Comparison of ENCODE assay signal across 8 cellular contexts in the genomic region with DNA sequence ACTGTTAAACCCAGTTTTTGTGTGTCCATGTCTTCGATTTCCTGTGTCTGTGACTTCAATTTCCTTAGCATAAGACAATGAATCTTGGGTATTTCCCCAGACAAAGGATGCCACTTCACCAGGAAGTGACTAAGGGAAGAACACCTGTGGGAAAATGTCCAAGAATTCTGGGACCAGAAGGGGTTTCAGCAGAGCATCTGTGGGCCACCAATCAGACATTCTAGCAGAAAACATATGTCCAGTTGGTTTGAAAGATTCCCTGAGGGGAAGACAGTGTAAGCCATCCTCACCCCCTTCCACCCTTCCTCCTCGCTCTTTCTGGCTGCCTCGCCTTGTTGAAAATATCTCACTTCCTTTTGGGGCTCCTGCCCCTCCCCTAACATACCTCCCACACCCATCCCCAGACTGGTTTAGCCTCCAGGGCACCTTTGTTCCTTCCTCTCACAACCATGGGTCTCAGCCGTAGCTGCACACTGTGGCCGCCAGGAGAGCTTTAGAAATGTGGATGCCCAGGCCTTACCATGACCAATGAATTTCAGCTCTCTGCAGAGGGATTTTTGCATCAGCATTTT. TPM values are rescaled to one million over a fixed set of nuclear protein-coding genes. Genes with fewer than 3 reads are reported as not detected.
DNase-seq lines count a peak whose midpoint lies in the region; ATAC-seq and TF ChIP-seq lines count a peak whose summit lies in the region.

No MANE protein-coding gene starts in this region.

- no peaks in the 10 kb centered on the region for H3K27me3 ChIP-seq in endodermal cell (ENCODE audit: control insufficient read depth, insufficient read depth, low read length, poor library complexity, severe bottlenecking)

- H3K9ac ChIP-seq in endodermal cell (ENCODE audit: extremely low read depth, low read length, poor library complexity, severe bottlenecking): no peak overlapping the region

- peak overlapping the region; percentile 79 for H3K27ac Mint-ChIP-seq in T-helper 1 cell treated with Interleukin-12 subunit alpha and Interleukin-12 subunit beta and Interleukin-4 antibody, amounts not matched to agents 30 μg/mL and 1 μg/mL, for 36 hours
- H3K27ac Mint-ChIP-seq in endodermal cell (no peak overlapping the region), type B pancreatic cell (peak overlapping the region; percentile 91)

- no peak overlapping the region for H3K4me3 ChIP-seq in endodermal cell (ENCODE audit: low read length)

- in situ Hi-C loops in GM18951 (cut with MboI; ENCODE audit: low sequenced_read_pairs, unreplicated experiment) (no loop called here), ACHN (cut with HindIII; ENCODE audit: low pct_ligation_motif_present, low pct_unique_long_range_greater_than_20kb, low sequenced_read_pairs) (no loop called here)

- peak; percentile 35 for TF ChIP-seq POLR2A in GM18951 (IDR thresholded peaks at IDR 0.05; ENCODE audit: extremely low read depth, insufficient read depth, insufficient read length)

- peak overlapping the region; percentile 55 for H3K4me3 Mint-ChIP-seq in T-helper 1 cell treated with Interleukin-12 subunit alpha and Interleukin-12 subunit beta and Interleukin-4 antibody, amounts not matched to agents 30 μg/mL and 1 μg/mL, for 36 hours
- no peak overlapping the region for H3K4me3 Mint-ChIP-seq in endodermal cell
- peak overlapping the region; percentile 9 for H3K4me3 Mint-ChIP-seq in type B pancreatic cell

- no peaks in the 10 kb centered on the region for H3K4me1 ChIP-seq in endodermal cell (ENCODE audit: control insufficient read depth, insufficient read depth, low read length)

- no peaks in the 10 kb centered on the region for H3K9me3 ChIP-seq in endodermal cell (ENCODE audit: control insufficient read depth, low read length)

- peak; percentile 21 for TF ChIP-seq CTCF in endodermal cell (conservative IDR thresholded peaks at IDR 0.05)
- TF ChIP-seq CTCF in type B pancreatic cell (conservative IDR thresholded peaks at IDR 0.05): peak; percentile 48

- no peaks in the 10 kb centered on the region for H3K27me3 Mint-ChIP-seq in T-helper 1 cell treated with Interleukin-12 subunit alpha and Interleukin-12 subunit beta and Interleukin-4 antibody, amounts not matched to agents 30 μg/mL and 1 μg/mL, for 36 hours (ENCODE audit: low read depth)
- H3K27me3 Mint-ChIP-seq in endodermal cell (ENCODE audit: insufficient read depth) (no peaks in the 10 kb centered on the region), type B pancreatic cell (no peaks in the 10 kb centered on the region)

- peaks cover 17% of the 10 kb centered on the region for H3K36me3 Mint-ChIP-seq in T-helper 1 cell treated with Interleukin-12 subunit alpha and Interleukin-12 subunit beta and Interleukin-4 antibody, amounts not matched to agents 30 μg/mL and 1 μg/mL, for 36 hours (ENCODE audit: low read depth)
- H3K36me3 Mint-ChIP-seq in endodermal cell (ENCODE audit: low read depth): no peaks in the 10 kb centered on the region
- peaks cover 8% of the 10 kb centered on the region for H3K36me3 Mint-ChIP-seq in type B pancreatic cell

- 65 to 85% methylated on average over 2 to 5 of the region's 5 CpGs for WGBS in endodermal cell (ENCODE audit: insufficient coverage in 1 of 2, insufficient read length in 1 of 2), 2 experiments

- H3K9me3 Mint-ChIP-seq in T-helper 1 cell treated with Interleukin-12 subunit alpha and Interleukin-12 subunit beta and Interleukin-4 antibody, amounts not matched to agents 30 μg/mL and 1 μg/mL, for 36 hours: no peaks in the 10 kb centered on the region
- no peaks in the 10 kb centered on the region for H3K9me3 Mint-ChIP-seq in endodermal cell
- peaks cover 8% of the 10 kb centered on the region for H3K9me3 Mint-ChIP-seq in type B pancreatic cell

- peaks cover 27% of the 10 kb centered on the region for H3K4me1 Mint-ChIP-seq in T-helper 1 cell treated with Interleukin-12 subunit alpha and Interleukin-12 subunit beta and Interleukin-4 antibody, amounts not matched to agents 30 μg/mL and 1 μg/mL, for 36 hours (ENCODE audit: low read depth)
- H3K4me1 Mint-ChIP-seq in endodermal cell (no peaks in the 10 kb centered on the region), type B pancreatic cell (ENCODE audit: unreplicated experiment) (peaks cover 22% of the 10 kb centered on the region)

- H3K27ac ChIP-seq in endodermal cell (ENCODE audit: low read depth, low read length): peak overlapping the region; percentile 16

- no peak for DNase-seq in endodermal cell
- peak; percentile 58 for DNase-seq in type B pancreatic cell (ENCODE audit: extremely low spot score, unreplicated experiment)
- no peak for DNase-seq in ACHN
- no peak for DNase-seq in RKO (ENCODE audit: low spot score)
- DNase-seq in GM03348 (ENCODE audit: low spot score): no peak

- ATAC-seq in HG02943 (IDR thresholded peaks at IDR 0.05; ENCODE audit: low read depth, unreplicated experiment): peak; percentile 85

- no peaks in the 10 kb centered on the region for H3K36me3 ChIP-seq in endodermal cell (ENCODE audit: control insufficient read depth, insufficient read depth, low read length)

RNA-seq across cellular contexts. Expression of a gene that starts 25.5 kb away (rescaled TPM):
- 10 to 100 TPM; 11.7 to 16.9 TPM for total RNA-seq in endodermal cell
- 20.8 TPM for polyA plus RNA-seq in endodermal cell (2013, experiment 1 of 2)
- polyA plus RNA-seq in endodermal cell (2013, experiment 2 of 2): 18.7 TPM
- 26.4 and 28.6 TPM in 2 replicates for total RNA-seq in type B pancreatic cell (ENCODE audit: low replicate concordance)

RNA-seq across cellular contexts. Expression of a gene that starts 33.1 kb away (rescaled TPM):
- total RNA-seq in endodermal cell: 1 to 10 TPM; 4.1 to 5.3 TPM
- 11.6 TPM for polyA plus RNA-seq in endodermal cell (2013, experiment 1 of 2)
- polyA plus RNA-seq in endodermal cell (2013, experiment 2 of 2): 8.9 TPM
- total RNA-seq in type B pancreatic cell (ENCODE audit: low replicate concordance): 13.8 and 19.1 TPM in 2 replicates
